In the genomic region with DNA sequence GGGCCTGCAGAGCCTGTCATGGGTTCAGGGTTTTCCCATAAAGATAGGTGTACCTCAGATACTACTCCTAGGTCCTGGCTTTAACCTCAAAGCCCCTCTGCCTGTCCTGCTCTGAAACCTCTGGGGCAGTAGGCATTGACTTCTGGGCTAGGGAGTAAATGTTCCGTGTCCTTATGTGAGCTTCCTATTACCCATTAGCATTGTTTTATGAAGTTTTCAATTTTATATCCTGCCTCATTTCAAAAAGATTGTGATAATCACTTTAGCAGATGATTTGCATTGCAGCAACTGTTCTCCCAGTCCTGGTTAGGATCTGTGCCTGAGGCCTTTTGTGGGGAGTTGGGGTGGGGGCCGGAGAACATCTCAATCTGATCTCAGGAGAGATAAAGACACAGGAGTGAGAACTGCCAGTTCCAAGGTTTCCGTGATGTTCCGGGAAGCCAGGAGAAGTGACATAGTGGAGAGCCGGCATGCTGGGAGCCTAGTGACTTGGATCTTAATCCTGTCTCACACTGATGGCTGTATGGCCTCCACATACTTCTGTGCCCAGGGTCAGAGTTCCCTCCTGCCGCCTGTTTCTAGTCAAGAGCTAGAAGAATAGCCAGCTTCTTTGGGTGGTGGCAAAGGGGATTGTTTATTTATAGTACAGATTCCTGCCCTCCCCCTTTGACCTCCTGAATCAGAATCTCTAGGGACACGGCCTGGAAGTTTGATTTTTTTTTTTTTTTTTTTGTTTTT, we compare ENCODE assay signal across 11 cellular contexts. TPM values are rescaled to one million over a fixed set of nuclear protein-coding genes. Genes with fewer than 3 reads are reported as not detected.
DNase-seq lines count a peak whose midpoint lies in the region; ATAC-seq and TF ChIP-seq lines count a peak whose summit lies in the region.
"Had no signal": no experiment of that assay in that cellular context is flagged by ENCODE, and none has a peak within 500 bp of the region (broad histone marks: within the 10 kb centered on the region; RNA-seq: fewer than 3 reads in every experiment).

No MANE protein-coding gene starts in this region.

- H3K27me3 ChIP-seq in breast epithelium (no peaks in the 10 kb centered on the region), stomach (no peaks in the 10 kb centered on the region)

- H3K4me1 ChIP-seq in breast epithelium: peaks cover 7 to 51% of the 10 kb centered on the region in 2 donors
- peaks cover 43 to 95% (median 77%) of the 10 kb centered on the region in 4 donors for H3K4me1 ChIP-seq in stomach

- H3K4me1 Mint-ChIP-seq in HFFc6 (ENCODE audit: low read depth): peaks cover 96% of the 10 kb centered on the region
- H3K4me1 Mint-ChIP-seq in activated T-helper 1 cell treated with anti-CD3 and anti-CD28 coated beads, Interleukin-12 subunit alpha, Interleukin-12 subunit beta, Interleukin-2, Interleukin-4 antibody, amounts not matched to agents 30 ng/mL and 10 ng/mL and 1 ng/mL, durations not matched to agents 14 hours and 24 hours and 36 hours (ENCODE audit: low read depth): peaks cover 13% of the 10 kb centered on the region

- H3K27ac ChIP-seq in breast epithelium (peak overlapping the region; percentile 90 to 93), stomach (peak overlapping the region; percentile 49 to 96 (median 92))

- ATAC-seq in GM18517 (IDR thresholded peaks at IDR 0.05; ENCODE audit: unreplicated experiment): no peak
- ATAC-seq: T-cell had no signal

- intact Hi-C loops in breast epithelium (cut with DNase I; ENCODE audit: low total_unique reads) (no loop called here), stomach (cut with DNase I; ENCODE audit: low total_unique reads) (no loop called here), posterior cingulate gyrus (cut with DNase I) (no loop called here)
- intact Hi-C loops in activated T-helper 1 cell treated with anti-CD3 and anti-CD28 coated beads, Interleukin-12 subunit alpha, Interleukin-12 subunit beta, Interleukin-2, Interleukin-4 antibody, amounts not matched to agents 30 ng/mL and 10 ng/mL and 1 ng/mL, durations not matched to agents 14 hours and 24 hours and 36 hours (cut with micrococcal nuclease): no loop called here

- TF ChIP-seq CTCF in HFFc6 (IDR thresholded peaks at IDR 0.05): no peak
- TF ChIP-seq CTCF in breast epithelium (IDR thresholded peaks at IDR 0.05): no peak
- no peak for TF ChIP-seq CTCF in stomach (IDR thresholded peaks at IDR 0.05)

- peak overlapping the region; percentile 92 for H3K27ac Mint-ChIP-seq in HFFc6
- H3K27ac Mint-ChIP-seq in activated T-helper 1 cell treated with anti-CD3 and anti-CD28 coated beads, Interleukin-12 subunit alpha, Interleukin-12 subunit beta, Interleukin-2, Interleukin-4 antibody, amounts not matched to agents 30 ng/mL and 10 ng/mL and 1 ng/mL, durations not matched to agents 14 hours and 24 hours and 36 hours: no peak overlapping the region
- H3K27ac Mint-ChIP-seq: activated naive CD8-positive, alpha-beta T cell treated with anti-CD3 and anti-CD28 coated beads, Interleukin-2, amount 10 ng/mL, durations not matched to agents 7 days and 5 days; T-cell had no signal

- DNase-seq in HFFc6 (no peak), breast epithelium (ENCODE audit: low spot score in 2 of 2) (peak; percentile 70 to 83), kidney tubule cell (ENCODE audit: low spot score) (peak; percentile 70), stomach (peak; percentile 42), HuH-7.5 (ENCODE audit: low spot score) (no peak), posterior cingulate gyrus (no peak)
- no peak for DNase-seq in activated T-helper 1 cell treated with anti-CD3 and anti-CD28 coated beads, Interleukin-12 subunit alpha, Interleukin-12 subunit beta, Interleukin-2, Interleukin-4 antibody, amounts not matched to agents 30 ng/mL and 10 ng/mL and 1 ng/mL, durations not matched to agents 14 hours and 24 hours and 36 hours (ENCODE audit: low spot score)
- DNase-seq: activated naive CD8-positive, alpha-beta T cell treated with anti-CD3 and anti-CD28 coated beads, Interleukin-2, amount 10 ng/mL, durations not matched to agents 7 days and 5 days; Kasumi-1; T-cell had no signal

- H3K36me3 ChIP-seq in breast epithelium: no peaks in the 10 kb centered on the region
- H3K36me3 ChIP-seq in stomach: peaks cover 14 to 21% (median 16%) of the 10 kb centered on the region in 4 donors

- H3K9me3 Mint-ChIP-seq in HFFc6: 0 out of 2 replicates have a peak, but pooled peaks cover 8% of the 10 kb centered on the region
- H3K9me3 Mint-ChIP-seq in activated T-helper 1 cell treated with anti-CD3 and anti-CD28 coated beads, Interleukin-12 subunit alpha, Interleukin-12 subunit beta, Interleukin-2, Interleukin-4 antibody, amounts not matched to agents 30 ng/mL and 10 ng/mL and 1 ng/mL, durations not matched to agents 14 hours and 24 hours and 36 hours: no peaks in the 10 kb centered on the region
- H3K9me3 Mint-ChIP-seq: activated naive CD8-positive, alpha-beta T cell treated with anti-CD3 and anti-CD28 coated beads, Interleukin-2, amount 10 ng/mL, durations not matched to agents 7 days and 5 days; T-cell had no signal

- H3K27me3 Mint-ChIP-seq in HFFc6 (ENCODE audit: insufficient read depth): peaks cover 42% of the 10 kb centered on the region
- H3K27me3 Mint-ChIP-seq in activated T-helper 1 cell treated with anti-CD3 and anti-CD28 coated beads, Interleukin-12 subunit alpha, Interleukin-12 subunit beta, Interleukin-2, Interleukin-4 antibody, amounts not matched to agents 30 ng/mL and 10 ng/mL and 1 ng/mL, durations not matched to agents 14 hours and 24 hours and 36 hours (ENCODE audit: insufficient read depth): peaks cover 12% of the 10 kb centered on the region
- H3K27me3 Mint-ChIP-seq: T-cell had no signal

- peaks cover 83% of the 10 kb centered on the region for H3K36me3 Mint-ChIP-seq in HFFc6 (ENCODE audit: low read depth)
- H3K36me3 Mint-ChIP-seq in activated T-helper 1 cell treated with anti-CD3 and anti-CD28 coated beads, Interleukin-12 subunit alpha, Interleukin-12 subunit beta, Interleukin-2, Interleukin-4 antibody, amounts not matched to agents 30 ng/mL and 10 ng/mL and 1 ng/mL, durations not matched to agents 14 hours and 24 hours and 36 hours (ENCODE audit: low read depth): no peaks in the 10 kb centered on the region
- H3K36me3 Mint-ChIP-seq: activated naive CD8-positive, alpha-beta T cell treated with anti-CD3 and anti-CD28 coated beads, Interleukin-2, amount 10 ng/mL, durations not matched to agents 7 days and 5 days had no signal

- WGBS in stomach, 5 donors: 23 to 41% (median 29%) methylated on average over 7 of the region's 7 CpGs

- TF ChIP-seq EP300 in stomach (IDR thresholded peaks at IDR 0.05): no peak

- H3K4me3 ChIP-seq in breast epithelium (peak overlapping the region in 1 of 3 donors; percentile 31), stomach (peak overlapping the region in 2 of 4 donors; percentile 0 to 2)

- TF ChIP-seq POLR2A in breast epithelium (IDR thresholded peaks at IDR 0.05) (no peak), stomach (IDR thresholded peaks at IDR 0.05) (no peak)

- H3K4me3 Mint-ChIP-seq in HFFc6: peak overlapping the region; percentile 92
- no peak overlapping the region for H3K4me3 Mint-ChIP-seq in activated T-helper 1 cell treated with anti-CD3 and anti-CD28 coated beads, Interleukin-12 subunit alpha, Interleukin-12 subunit beta, Interleukin-2, Interleukin-4 antibody, amounts not matched to agents 30 ng/mL and 10 ng/mL and 1 ng/mL, durations not matched to agents 14 hours and 24 hours and 36 hours
- H3K4me3 Mint-ChIP-seq: activated naive CD8-positive, alpha-beta T cell treated with anti-CD3 and anti-CD28 coated beads, Interleukin-2, amount 10 ng/mL, durations not matched to agents 7 days and 5 days; T-cell had no signal

- H3K9me3 ChIP-seq in breast epithelium: no peaks in the 10 kb centered on the region
- H3K9me3 ChIP-seq in stomach: no peaks in the 10 kb centered on the region

RNA-seq across cellular contexts. Expression of a gene that starts 10.6 kb away (rescaled TPM):
- 1,000 to 10,000 TPM; 1,264 to 1,620 (median 1,342) TPM for total RNA-seq in HFFc6 (2021; fragmentation: NEBNext Ultra II Directional; extraction: Animal tissue kit (Norgen Biotek cat#: 25700))
- total RNA-seq in breast epithelium: 100 to 1,000 TPM; 333 to 609 (median 575) TPM
- total RNA-seq in stomach: 1,000 to 10,000 TPM in 4 of 5 donors, 100 to 1,000 TPM in 1; 425 to 2,605 (median 1,087) TPM
- polyA plus RNA-seq in stomach: 100 to 1,000 TPM; 230 to 494 (median 306) TPM
- 9.3 and 9.7 TPM in 2 replicates for total RNA-seq in activated T-helper 1 cell treated with anti-CD3 and anti-CD28 coated beads, Interleukin-12 subunit alpha, Interleukin-12 subunit beta, Interleukin-2, Interleukin-4 antibody, amounts not matched to agents 30 ng/mL and 10 ng/mL and 1 ng/mL, durations not matched to agents 14 hours and 24 hours and 36 hours

Comparison
In these comparisons a context has a peak if more than half of its experiments do, and no peak if none do; other contexts are left out.
1. DNase-seq: peak in breast epithelium (2 of 2), kidney tubule cell (single experiment) and stomach (single experiment); none in HFFc6 (single experiment), HuH-7.5 (single experiment), activated T-helper 1 cell treated with anti-CD3 and anti-CD28 coated beads, Interleukin-12 subunit alpha, Interleukin-12 subunit beta, Interleukin-2, Interleukin-4 antibody, amounts not matched to agents 30 ng/mL and 10 ng/mL and 1 ng/mL, durations not matched to agents 14 hours and 24 hours and 36 hours (single experiment) and posterior cingulate gyrus (0 of 10).
2. RNA of a gene that starts 10.6 kb away (total RNA-seq): 1,264 to 1,620 TPM in HFFc6, 425 to 2,605 TPM in stomach and 333 to 609 TPM in breast epithelium; 9.3 to 9.7 TPM in activated T-helper 1 cell treated with anti-CD3 and anti-CD28 coated beads, Interleukin-12 subunit alpha, Interleukin-12 subunit beta, Interleukin-2, Interleukin-4 antibody, amounts not matched to agents 30 ng/mL and 10 ng/mL and 1 ng/mL, durations not matched to agents 14 hours and 24 hours and 36 hours; every median in the first group is over 10 times any median in the second.